In genomic region chr14:60277605-60278190, GRCh38 we compare ENCODE assay signal across 21 cellular contexts. TPM values are rescaled to one million over a fixed set of nuclear protein-coding genes. Genes with fewer than 3 reads are reported as not detected.
DNase-seq lines count a peak whose midpoint lies in the region; ATAC-seq and TF ChIP-seq lines count a peak whose summit lies in the region.
"Had no signal": no experiment of that assay in that cellular context is flagged by ENCODE, and none has a peak within 500 bp of the region (broad histone marks: within the 10 kb centered on the region; RNA-seq: fewer than 3 reads in every experiment).

No MANE protein-coding gene starts in this region.

- H3K9me3 ChIP-seq in H9 (ENCODE audit: control insufficient read depth, low read depth, low read length) (no peaks in the 10 kb centered on the region), iPS-18a (ENCODE audit: control insufficient read depth, low read depth, low read length) (no peaks in the 10 kb centered on the region), thymus (ENCODE audit: control insufficient read depth) (no peaks in the 10 kb centered on the region), SK-N-SH (no peaks in the 10 kb centered on the region)
- H3K9me3 ChIP-seq: A549, BE2C had no signal

- no peaks in the 10 kb centered on the region for H3K23me2 ChIP-seq in H9 (ENCODE audit: insufficient read length, low read depth, low read length, poor library complexity, severe bottlenecking)

- peak overlapping the region; percentile 81 for H3K27ac ChIP-seq in H9 (ENCODE audit: insufficient read length, low read depth, low read length)
- peak overlapping the region; percentile 36 for H3K27ac ChIP-seq in iPS-18a (ENCODE audit: low read length)
- peak overlapping the region; percentile 20 for H3K27ac ChIP-seq in thymus (ENCODE audit: low read depth)
- H3K27ac ChIP-seq in SK-N-SH (ENCODE audit: low read depth in 2 of 2, low read length in 1 of 2), result no peak overlapping the region
- H3K27ac ChIP-seq: A549 had no signal

- no peak for TF ChIP-seq CTCF in H9 (conservative IDR thresholded peaks at IDR 0.05)
- TF ChIP-seq CTCF in NB4 (IDR thresholded peaks at IDR 0.05; ENCODE audit: low read depth, low read length), result no peak
- TF ChIP-seq CTCF in SK-N-SH (IDR thresholded peaks at IDR 0.05), result no peak

- no peaks in the 10 kb centered on the region for H3F3A ChIP-seq in SK-N-SH (replicated peaks; ENCODE audit: insufficient read depth)

- WGBS in H9 (ENCODE audit: extremely low coverage, insufficient read length, low lambda C conversion rate), result no CpG with 5 or more reads among the region's 2 CpGs
- 95% methylated on average over 2 of the region's 2 CpGs for WGBS in thymus
- 89% methylated on average over 2 of the region's 2 CpGs for WGBS in SK-N-SH (ENCODE audit: low lambda C conversion rate)

- H3K4me1 Mint-ChIP-seq in H9, result peaks cover 42 to 52% of the 10 kb centered on the region in 2 experiments

- no peak overlapping the region for H3K23ac ChIP-seq in H9 (ENCODE audit: insufficient read length, low read depth, low read length)

- H3K4me3 ChIP-seq in NB4 (ENCODE audit: low read depth, low read length), result no peak overlapping the region
- H3K4me3 ChIP-seq in iPS-18a (ENCODE audit: low read length), result no peak overlapping the region
- H3K4me3 ChIP-seq in thymus (ENCODE audit: low read length), result no peak overlapping the region
- H3K4me3 ChIP-seq in SK-N-SH (ENCODE audit: low read depth in 2 of 2, low read length in 1 of 2), result no peak overlapping the region
- H3K4me3 ChIP-seq: A549 had no signal

- H3K4ac ChIP-seq in H9 (ENCODE audit: low read depth, low read length), result no peak overlapping the region

- no peak overlapping the region for H2BK20ac ChIP-seq in H9 (ENCODE audit: low read depth, low read length, poor library complexity, severe bottlenecking)

- DNase-seq in H9 (no peak), NB4 (ENCODE audit: low read depth) (peak; percentile 14), NCI-H2227 (lab: John Stamatoyannopoulos, UW; ENCODE audit: unreplicated experiment) (no peak), SK-N-SH (no peak)
- DNase-seq: BE2C; DMS53; GOT3; IMR-90; MV-4-11; NCI-H1417 treated with DMSO at 0.1 percent for 48 hours; NCI-H187 treated with DMSO at 0.1 percent for 48 hours; NCI-H2107; NK-92 treated with Interleukin-12 subunit alpha and Interleukin-12 subunit beta, amount 100 ng/mL, for 24 hours; SIG-M5 had no signal

- CTCF ChIA-PET in SK-N-SH (lab: Yijun Ruan, JAX), result interaction anchor here (1.0 kb wide), 1 partner anchor 8 kb away, joined by 3 read pairs; no protein-coding TSS in a partner anchor

- no peak overlapping the region for H2BK120ac ChIP-seq in H9 (ENCODE audit: low read depth, low read length, poor library complexity, severe bottlenecking)

- no peaks in the 10 kb centered on the region for H4K20me1 ChIP-seq in H9 (ENCODE audit: control insufficient read depth, insufficient read depth, insufficient read length)
- peaks cover 68% of the 10 kb centered on the region for H4K20me1 ChIP-seq in SK-N-SH (ENCODE audit: insufficient read depth)

- no peak overlapping the region for H2AK5ac ChIP-seq in H9 (ENCODE audit: insufficient read length, low read length)

- H2BK5ac ChIP-seq in H9 (ENCODE audit: insufficient read length, low read length), result no peak overlapping the region

- H3K14ac ChIP-seq in H9 (ENCODE audit: insufficient read depth, low read length), result no peak overlapping the region

- H3K9ac ChIP-seq in H9 (ENCODE audit: extremely low read depth, insufficient read length, low read length), result no peak overlapping the region
- H3K9ac ChIP-seq in iPS-18a (ENCODE audit: low read length), result no peak overlapping the region
- H3K9ac ChIP-seq in SK-N-SH, result no peak overlapping the region

- no peak for TF ChIP-seq POLR2A in NB4 (IDR thresholded peaks at IDR 0.05; ENCODE audit: extremely low read depth, insufficient read length)

- no peak overlapping the region for H2BK15ac ChIP-seq in H9 (ENCODE audit: low read depth, low read length)

- POLR2A ChIA-PET in SK-N-SH (lab: Yijun Ruan, JAX), result no interaction called here

- no peak overlapping the region for H4K8ac ChIP-seq in H9 (replicated peaks; ENCODE audit: insufficient read length, low read depth, low read length)

- no peak overlapping the region for H2AFZ ChIP-seq in H9 (ENCODE audit: low read length)
- H2AFZ ChIP-seq in SK-N-SH (ENCODE audit: low read depth), result no peak overlapping the region

- H3K27me3 ChIP-seq in H9 (ENCODE audit: insufficient read depth, low read length), result no peaks in the 10 kb centered on the region
- no peaks in the 10 kb centered on the region for H3K27me3 ChIP-seq in iPS-18a (ENCODE audit: control insufficient read depth, insufficient read depth, low read length)
- H3K27me3 ChIP-seq in thymus (ENCODE audit: control insufficient read depth, insufficient read depth), result no peaks in the 10 kb centered on the region
- no peaks in the 10 kb centered on the region for H3K27me3 ChIP-seq in SK-N-SH (ENCODE audit: insufficient read depth)
- H3K27me3 ChIP-seq: BE2C had no signal

- TF ChIP-seq RAD21 in SK-N-SH (IDR thresholded peaks at IDR 0.05; ENCODE audit: low read length), result no peak

- no peaks in the 10 kb centered on the region for H3K9me3 Mint-ChIP-seq in H9
- H3K9me3 Mint-ChIP-seq: T-helper 2 cell treated with Interferon-gamma antibody and Interleukin-4, amounts not matched to agents 5 μg/mL and 100 μg/mL, for 36 hours had no signal

- TF ChIP-seq EP300 in SK-N-SH (IDR thresholded peaks at IDR 0.05; ENCODE audit: borderline replicate concordance in 1 of 2, low read depth in 1 of 2, low read length in 1 of 2), result no peak

- peaks cover 3% of the 10 kb centered on the region for H3K79me1 ChIP-seq in H9 (ENCODE audit: insufficient read depth, low read depth, low read length, poor library complexity, severe bottlenecking)

- no peak overlapping the region for H3K18ac ChIP-seq in H9 (ENCODE audit: insufficient read length, low read depth, low read length)

- no peak overlapping the region for H3K4me3 Mint-ChIP-seq in H9
- H3K4me3 Mint-ChIP-seq: T-helper 2 cell treated with Interferon-gamma antibody and Interleukin-4, amounts not matched to agents 5 μg/mL and 100 μg/mL, for 36 hours had no signal

- no peak overlapping the region for H4K5ac ChIP-seq in H9 (ENCODE audit: insufficient read length, low read depth, low read length)

- no peaks in the 10 kb centered on the region for H3K27me3 Mint-ChIP-seq in H9 (ENCODE audit: low read depth)

- H3K79me2 ChIP-seq in H9 (ENCODE audit: insufficient read depth, low read length), result peaks cover 5% of the 10 kb centered on the region; the same call in 1 of the 2 replicates
- H3K79me2 ChIP-seq in SK-N-SH (ENCODE audit: insufficient read depth), result peaks cover 87% of the 10 kb centered on the region

- H3K56ac ChIP-seq in H9 (ENCODE audit: insufficient read length, low read depth, low read length), result no peak overlapping the region

- no peak overlapping the region for H3T11ph ChIP-seq in H9 (ENCODE audit: low read length)

- no peak overlapping the region for H2BK12ac ChIP-seq in H9 (ENCODE audit: insufficient read length, low read depth, low read length)

- H3K4me2 ChIP-seq in H9 (ENCODE audit: insufficient read depth, insufficient read length, low read length) (no peak overlapping the region), SK-N-SH (no peak overlapping the region)
- H3K4me2 ChIP-seq: A549 had no signal

- H3K9me2 ChIP-seq in SK-N-SH, result no peaks in the 10 kb centered on the region

- peak overlapping the region; percentile 44 to 88 (median 84); a peak in 6 of 7 replicates for H3K27ac Mint-ChIP-seq in H9
- H3K27ac Mint-ChIP-seq: T-helper 2 cell treated with Interferon-gamma antibody and Interleukin-4, amounts not matched to agents 5 μg/mL and 100 μg/mL, for 36 hours had no signal

- H3K36me3 Mint-ChIP-seq in H9 (ENCODE audit: insufficient read depth in 1 of 3, low read depth in 3 of 3), result peaks cover 3 to 13% (median 13%) of the 10 kb centered on the region in 3 experiments; a peak in 6 of 7 replicates

- H3K4me1 ChIP-seq in H9 (ENCODE audit: insufficient read depth, low read length) (peaks cover 8% of the 10 kb centered on the region; the same call in 1 of the 2 replicates), iPS-18a (ENCODE audit: control insufficient read depth, low read depth, low read length) (peaks cover 39% of the 10 kb centered on the region), thymus (ENCODE audit: control insufficient read depth, insufficient read depth, low read length) (no peaks in the 10 kb centered on the region), SK-N-SH (ENCODE audit: control insufficient read depth in 1 of 2, insufficient read depth in 2 of 2, low read depth in 1 of 2, low read length in 1 of 2) (peaks cover 0 to 5% of the 10 kb centered on the region in 2 experiments; a peak in 1 of 4 replicates)

- H4K91ac ChIP-seq in H9 (ENCODE audit: insufficient read length, low read depth, low read length), result no peak overlapping the region

- no peak for ATAC-seq in HG02870 (IDR thresholded peaks at IDR 0.05; ENCODE audit: unreplicated experiment)
- ATAC-seq: A549, Panc1, SK-N-SH treated with all-trans-retinoic acid at 6 μM for 48 hours had no signal

- H3K36me3 ChIP-seq in iPS-18a (ENCODE audit: control insufficient read depth, low read depth, low read length) (no peaks in the 10 kb centered on the region), thymus (ENCODE audit: control insufficient read depth, insufficient read depth) (no peaks in the 10 kb centered on the region), SK-N-SH (replicated peaks in 1 of 2; ENCODE audit: control insufficient read depth in 1 of 2, insufficient read depth in 2 of 2, low read length in 1 of 2) (peaks cover 5 to 17% of the 10 kb centered on the region in 2 experiments)

TF ChIP-seq in SK-N-SH, 30 proteins besides CTCF, POLR2A, EP300 and RAD21 (continues in another document):
- TF ChIP-seq SMC3 (IDR thresholded peaks at IDR 0.05; ENCODE audit: low read depth, low read length) (no peak), CHD2 (IDR thresholded peaks at IDR 0.05; ENCODE audit: low read length, partially characterized antibody) (no peak), NRF1 (IDR thresholded peaks at IDR 0.05; ENCODE audit: low read depth, low read length) (no peak), USF1 (IDR thresholded peaks at IDR 0.05; ENCODE audit: borderline replicate concordance, low read depth) (no peak), POLR2AphosphoS5 (IDR thresholded peaks at IDR 0.05; ENCODE audit: low read depth, low read length) (no peak), EZH2phosphoT487 (IDR thresholded peaks at IDR 0.05; ENCODE audit: borderline replicate concordance, low read depth) (no peak), SIN3A (IDR thresholded peaks at IDR 0.05; ENCODE audit: borderline replicate concordance, low read depth, low read length) (no peak)

RNA-seq across cellular contexts. Expression of gene PPM1A, which starts 28.7 kb away (rescaled TPM):
- 41.7 and 49.2 TPM in 2 replicates for total RNA-seq in H9 (2021)
- polyA plus RNA-seq in thymus (41.6 TPM), SK-N-SH (2012; rRNA removed) (11.6 and 12.3 TPM in 2 replicates)
- 16.9 and 20.3 TPM in 2 replicates for polyA plus RNA-seq in SK-N-SH (2012; cell fraction: cytosol; rRNA removed)
- 12.0 and 30.7 TPM in 2 replicates for polyA plus RNA-seq in SK-N-SH (2012; cell fraction: nucleus; rRNA removed)

Comparison
In these comparisons a context has a peak if more than half of its experiments do, and no peak if none do; other contexts are left out.
1. H3K27ac ChIP-seq: peak in H9 (single experiment), iPS-18a (single experiment) and thymus (single experiment); none in SK-N-SH (0 of 2).